ENCODE assay signal across 8 cellular contexts in genomic region chr2:96304606-96305005, GRCh38. TPM values are rescaled to one million over a fixed set of nuclear protein-coding genes. Genes with fewer than 3 reads are reported as not detected.
DNase-seq lines count a peak whose midpoint lies in the region; ATAC-seq and TF ChIP-seq lines count a peak whose summit lies in the region.

No MANE protein-coding gene starts in this region.

- peak overlapping the region in 3 of 4 donors; percentile 76 to 91 (median 80) for H3K4me3 ChIP-seq in adrenal gland
- H3K4me3 ChIP-seq in lower leg skin (ENCODE audit: low read depth, poor library complexity, severe bottlenecking), result peak overlapping the region; percentile 84
- H3K4me3 ChIP-seq in transverse colon, result peak overlapping the region; percentile 52 to 86 (median 77)

- no peak for DNase-seq in activated T-cell treated with anti-CD3 and anti-CD28 coated beads, Interleukin-2, amount 50 U/mL, for 72 hours
- no peak for DNase-seq in activated T-cell treated with anti-CD3 and anti-CD28 coated beads, Interleukin-2, amount 50 U/mL, for 48 hours
- DNase-seq in adrenal gland, result no peak
- DNase-seq in lower leg skin (ENCODE audit: low spot score in 2 of 2), result no peak
- no peak for DNase-seq in transverse colon
- DNase-seq in DMS79 treated with DMSO at 0.1 percent for 48 hours (lab: John Stamatoyannopoulos, UW), result no peak
- no peak for DNase-seq in kidney glomerular epithelial cell (lab: John Stamatoyannopoulos, UW)

- peaks cover 0 to 39% of the 10 kb centered on the region in 2 donors for H3K36me3 ChIP-seq in adrenal gland (replicated peaks in 1 of 2)
- peaks cover 0 to 37% (median 18%) of the 10 kb centered on the region in 4 donors for H3K36me3 ChIP-seq in transverse colon

- H3K27ac ChIP-seq in adrenal gland, result no peak overlapping the region
- peak overlapping the region; percentile 88 to 89 (median 88) for H3K27ac ChIP-seq in transverse colon

- H3K9me3 ChIP-seq in adrenal gland (replicated peaks in 1 of 3), result no peaks in the 10 kb centered on the region
- no peaks in the 10 kb centered on the region for H3K9me3 ChIP-seq in transverse colon

- 53 to 65% (median 63%) methylated on average over 11 of the region's 11 CpGs for WGBS in adrenal gland, 4 donors
- WGBS in lower leg skin, 2 donors, result 67 to 75% methylated on average over 11 of the region's 11 CpGs
- 38 to 71% methylated on average over 1 to 11 of the region's 11 CpGs for WGBS in transverse colon (ENCODE audit: low coverage in 1 of 2), 2 donors

- peak overlapping the region; percentile 98 for H3K27ac Mint-ChIP-seq in activated T-cell treated with anti-CD3 and anti-CD28 coated beads, Interleukin-2, amount 50 U/mL, for 72 hours

- in situ Hi-C loops in transverse colon (cut with MboI; ENCODE audit: low pct_ligation_motif_present in 1 of 4, low pct_unique_long_range_greater_than_20kb in 1 of 4, low sequenced_read_pairs in 3 of 4), result loop anchor here in 1 of 4 donors (25.0 kb wide), 1 partner anchor 208 kb away; the partner anchor contains the start of gene NEURL3

- H3K27me3 ChIP-seq in adrenal gland (no peaks in the 10 kb centered on the region), transverse colon (no peaks in the 10 kb centered on the region)

- H3K36me3 Mint-ChIP-seq in activated T-cell treated with anti-CD3 and anti-CD28 coated beads, Interleukin-2, amount 50 U/mL, for 72 hours (ENCODE audit: insufficient read depth in 2 of 2), result peaks cover 26 to 42% of the 10 kb centered on the region in 2 donors

- H3K9me3 Mint-ChIP-seq in activated T-cell treated with anti-CD3 and anti-CD28 coated beads, Interleukin-2, amount 50 U/mL, for 72 hours, result no peaks in the 10 kb centered on the region

- TF ChIP-seq CTCF in adrenal gland (IDR thresholded peaks at IDR 0.05), result no peak
- no peak for TF ChIP-seq CTCF in lower leg skin (IDR thresholded peaks at IDR 0.05)
- TF ChIP-seq CTCF in transverse colon (IDR thresholded peaks at IDR 0.05), result no peak

- no peak for TF ChIP-seq POLR2A in adrenal gland (IDR thresholded peaks at IDR 0.05)
- TF ChIP-seq POLR2A in lower leg skin (IDR thresholded peaks at IDR 0.05), result no peak
- TF ChIP-seq POLR2A in transverse colon (IDR thresholded peaks at IDR 0.05), result no peak

- no peak for ATAC-seq in activated T-cell treated with anti-CD3 and anti-CD28 coated beads, Interleukin-2, amount 50 U/mL, for 72 hours (replicated peaks in 1 of 2)
- ATAC-seq in GM18870 (IDR thresholded peaks at IDR 0.05; ENCODE audit: unreplicated experiment), result no peak

- H3K27me3 Mint-ChIP-seq in activated T-cell treated with anti-CD3 and anti-CD28 coated beads, Interleukin-2, amount 50 U/mL, for 72 hours (ENCODE audit: low read depth), result no peaks in the 10 kb centered on the region

- peak overlapping the region; percentile 97 to 100 for H3K4me3 Mint-ChIP-seq in activated T-cell treated with anti-CD3 and anti-CD28 coated beads, Interleukin-2, amount 50 U/mL, for 72 hours

- intact Hi-C loops in adrenal gland (cut with DNase I), result no loop called here
- intact Hi-C loops in lower leg skin (cut with DNase I; ENCODE audit: low total_unique reads), result no loop called here
- intact Hi-C loops in transverse colon (cut with DNase I; ENCODE audit: low total_unique reads), result no loop called here

- H3K4me1 ChIP-seq in adrenal gland (replicated peaks in 1 of 2), result peaks cover 7 to 19% of the 10 kb centered on the region in 2 donors
- H3K4me1 ChIP-seq in transverse colon, result peaks cover 6 to 21% (median 17%) of the 10 kb centered on the region in 4 donors

- no peak for TF ChIP-seq EP300 in transverse colon (IDR thresholded peaks at IDR 0.05; ENCODE audit: low read depth)

- peaks cover 52% of the 10 kb centered on the region for H3K4me1 Mint-ChIP-seq in activated T-cell treated with anti-CD3 and anti-CD28 coated beads, Interleukin-2, amount 50 U/mL, for 72 hours (ENCODE audit: low read depth)

RNA-seq across cellular contexts. Expression of gene SNRNP200, which starts 0.7 kb away (rescaled TPM):
- 100 to 1,000 TPM; 188 to 228 TPM for total RNA-seq in activated T-cell treated with anti-CD3 and anti-CD28 coated beads, Interleukin-2, amount 50 U/mL, for 72 hours
- total RNA-seq in adrenal gland (100 to 1,000 TPM in 2 of 8 donors, 10 to 100 TPM in 6; 69.3 to 114 (median 96.1) TPM), lower leg skin (10 to 100 TPM; 73.4 to 94.0 (median 87.5) TPM), transverse colon (100 to 1,000 TPM in 1 of 4 donors, 10 to 100 TPM in 3; 81.4 to 106 (median 86.8) TPM)
- 100 to 1,000 TPM in 2 of 3 donors, 10 to 100 TPM in 1; 80.9 to 117 (median 103) TPM for polyA plus RNA-seq in adrenal gland

RNA-seq across cellular contexts. Expression of gene ITPRIPL1, which starts 20.5 kb away (rescaled TPM):
- total RNA-seq in activated T-cell treated with anti-CD3 and anti-CD28 coated beads, Interleukin-2, amount 50 U/mL, for 72 hours, result 10 to 100 TPM; 28.0 to 31.4 TPM
- total RNA-seq in adrenal gland (1 to 10 TPM in 4 of 8 donors, under 1 TPM in 3, not detected in 1; 0.32 to 3.8 (median 1.0) TPM), lower leg skin (1 to 10 TPM in 2 of 4 donors, under 1 TPM in 2; 0.51 to 3.1 (median 1.9) TPM), transverse colon (1 to 10 TPM in 1 of 4 donors, under 1 TPM in 2, not detected in 1; 0.41 to 2.6 (median 0.95) TPM)
- polyA plus RNA-seq in adrenal gland, result under 1 TPM; 0.33 to 0.40 (median 0.40) TPM

RNA-seq across cellular contexts. Expression of gene NCAPH, which starts 31.0 kb away (rescaled TPM):
- 10 to 100 TPM; 82.2 to 86.2 TPM for total RNA-seq in activated T-cell treated with anti-CD3 and anti-CD28 coated beads, Interleukin-2, amount 50 U/mL, for 72 hours
- 1 to 10 TPM in 6 of 8 donors, under 1 TPM in 2; 0.60 to 2.6 (median 1.3) TPM for total RNA-seq in adrenal gland
- 1 to 10 TPM in 1 of 3 donors, under 1 TPM in 2; 0.40 to 1.5 (median 0.51) TPM for polyA plus RNA-seq in adrenal gland
- 1 to 10 TPM in 2 of 4 donors, under 1 TPM in 2; 0.74 to 3.5 (median 1.8) TPM for total RNA-seq in lower leg skin
- total RNA-seq in transverse colon, result 10 to 100 TPM in 1 of 4 donors, 1 to 10 TPM in 2, under 1 TPM in 1; 0.79 to 38.6 (median 1.8) TPM

RNA-seq across cellular contexts. Expression of gene CIAO1, which starts 38.6 kb away (rescaled TPM):
- 10 to 100 TPM; 70.8 to 72.6 TPM for total RNA-seq in activated T-cell treated with anti-CD3 and anti-CD28 coated beads, Interleukin-2, amount 50 U/mL, for 72 hours
- 100 to 1,000 TPM in 6 of 8 donors, 10 to 100 TPM in 2; 92.5 to 237 (median 139) TPM for total RNA-seq in adrenal gland
- 100 to 1,000 TPM in 1 of 3 donors, 10 to 100 TPM in 2; 52.5 to 137 (median 59.5) TPM for polyA plus RNA-seq in adrenal gland
- 100 to 1,000 TPM in 1 of 4 donors, 10 to 100 TPM in 3; 86.1 to 115 (median 96.2) TPM for total RNA-seq in lower leg skin
- 100 to 1,000 TPM; 114 to 220 (median 143) TPM for total RNA-seq in transverse colon

RNA-seq across cellular contexts. Expression of gene TMEM127, which starts 38.8 kb away (rescaled TPM):
- 10 to 100 TPM; 23.2 to 29.3 TPM for total RNA-seq in activated T-cell treated with anti-CD3 and anti-CD28 coated beads, Interleukin-2, amount 50 U/mL, for 72 hours
- total RNA-seq in adrenal gland (10 to 100 TPM; 57.7 to 89.2 (median 71.2) TPM), lower leg skin (10 to 100 TPM; 49.5 to 76.2 (median 60.4) TPM), transverse colon (100 to 1,000 TPM in 1 of 4 donors, 10 to 100 TPM in 3; 18.5 to 131 (median 82.0) TPM)
- 10 to 100 TPM; 14.9 to 48.2 (median 14.9) TPM for polyA plus RNA-seq in adrenal gland

Comparison
In these comparisons a context has a peak if more than half of its experiments do, and no peak if none do; other contexts are left out.
1. H3K27ac ChIP-seq: peak in transverse colon (4 of 4); none in adrenal gland (0 of 5).
2. RNA of gene ITPRIPL1, which starts 20.5 kb away (total RNA-seq): 28.0 to 31.4 TPM in activated T-cell treated with anti-CD3 and anti-CD28 coated beads, Interleukin-2, amount 50 U/mL, for 72 hours; 0.51 to 3.1 TPM in lower leg skin, 0.32 to 3.8 TPM in adrenal gland and 0.41 to 2.6 TPM in transverse colon; every median in the first group is over 4 times any median in the second.
3. Peak in every context shown above with its lines, with median percentiles within 50 percentile points of each other: H3K4me3 ChIP-seq.